ENCODE assay signal across 2 cellular contexts in the genomic region with DNA sequence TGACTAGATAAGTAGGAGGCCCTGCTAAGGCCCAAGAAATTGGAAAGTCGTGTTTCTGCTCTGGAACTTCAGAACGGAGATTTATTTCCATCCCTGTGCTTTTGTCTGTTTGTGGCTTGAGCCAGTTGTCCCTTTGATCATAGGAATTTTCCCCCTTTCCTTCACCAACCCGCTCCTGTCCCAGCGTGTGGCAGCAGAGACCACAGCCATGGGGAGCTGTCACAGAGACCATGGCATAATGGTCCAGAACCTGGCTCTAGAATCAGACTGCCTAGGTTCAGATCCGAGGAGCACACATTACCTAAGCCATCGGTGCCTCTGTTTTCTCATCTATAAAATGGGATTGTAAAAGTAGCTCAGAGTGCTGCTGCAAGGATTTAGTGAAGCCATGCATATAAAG.
TF ChIP-seq lines count a peak whose summit lies in the region.

No MANE protein-coding gene starts in this region.

TF ChIP-seq in SK-N-SH, 30 proteins besides CTCF, POLR2A, EP300 and RAD21 (continued from another document):
- TF ChIP-seq, protein P1, sequence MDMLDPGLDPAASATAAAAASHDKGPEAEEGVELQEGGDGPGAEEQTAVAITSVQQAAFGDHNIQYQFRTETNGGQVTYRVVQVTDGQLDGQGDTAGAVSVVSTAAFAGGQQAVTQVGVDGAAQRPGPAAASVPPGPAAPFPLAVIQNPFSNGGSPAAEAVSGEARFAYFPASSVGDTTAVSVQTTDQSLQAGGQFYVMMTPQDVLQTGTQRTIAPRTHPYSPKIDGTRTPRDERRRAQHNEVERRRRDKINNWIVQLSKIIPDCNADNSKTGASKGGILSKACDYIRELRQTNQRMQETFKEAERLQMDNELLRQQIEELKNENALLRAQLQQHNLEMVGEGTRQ (IDR thresholded peaks at IDR 0.05; ENCODE audit: borderline replicate concordance, low read depth, low read length), result no peak
- TF ChIP-seq FOXJ3 (CRISPR knock-in tag; IDR thresholded peaks at IDR 0.05), result no peak
- TF ChIP-seq, protein P2, sequence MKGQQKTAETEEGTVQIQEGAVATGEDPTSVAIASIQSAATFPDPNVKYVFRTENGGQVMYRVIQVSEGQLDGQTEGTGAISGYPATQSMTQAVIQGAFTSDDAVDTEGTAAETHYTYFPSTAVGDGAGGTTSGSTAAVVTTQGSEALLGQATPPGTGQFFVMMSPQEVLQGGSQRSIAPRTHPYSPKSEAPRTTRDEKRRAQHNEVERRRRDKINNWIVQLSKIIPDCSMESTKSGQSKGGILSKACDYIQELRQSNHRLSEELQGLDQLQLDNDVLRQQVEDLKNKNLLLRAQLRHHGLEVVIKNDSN (IDR thresholded peaks at IDR 0.05; ENCODE audit: borderline replicate concordance, low read depth), result no peak
- no peak for TF ChIP-seq FOSL2 (IDR thresholded peaks at IDR 0.05; ENCODE audit: borderline replicate concordance, low read depth)
- no peak for TF ChIP-seq TAF1 (IDR thresholded peaks at IDR 0.05; ENCODE audit: borderline replicate concordance, low read depth, low read length)
- TF ChIP-seq NFIC (IDR thresholded peaks at IDR 0.05; ENCODE audit: borderline replicate concordance), result no peak
- TF ChIP-seq GABPA (IDR thresholded peaks at IDR 0.05; ENCODE audit: low read depth), result no peak
- TF ChIP-seq POLR2AphosphoS5 (IDR thresholded peaks at IDR 0.05; ENCODE audit: low read depth, low read length), result no peak
- no peak for TF ChIP-seq ELF1 (IDR thresholded peaks at IDR 0.05)
- TF ChIP-seq NRF1 (IDR thresholded peaks at IDR 0.05; ENCODE audit: low read depth, low read length), result no peak
- no peak for TF ChIP-seq ZBTB33 (IDR thresholded peaks at IDR 0.05; ENCODE audit: borderline replicate concordance, low read depth)
- TF ChIP-seq RCOR1 (IDR thresholded peaks at IDR 0.05; ENCODE audit: low read length), result no peak
- TF ChIP-seq MXI1 (IDR thresholded peaks at IDR 0.05; ENCODE audit: low read depth, low read length), result no peak
- TF ChIP-seq TEAD4 (IDR thresholded peaks at IDR 0.05; ENCODE audit: borderline replicate concordance, insufficient read depth), result no peak
- no peak for TF ChIP-seq SIN3A (IDR thresholded peaks at IDR 0.05; ENCODE audit: borderline replicate concordance, low read depth, low read length)
- no peak for TF ChIP-seq JUND (IDR thresholded peaks at IDR 0.05)
- no peak for TF ChIP-seq GATA2 (CRISPR knock-in tag; IDR thresholded peaks at IDR 0.05)
- no peak for TF ChIP-seq CHD2 (IDR thresholded peaks at IDR 0.05; ENCODE audit: low read length, partially characterized antibody)
TF ChIP-seq in SK-N-SH: peak in this region for 0.

TF ChIP-seq in SK-N-SH treated with all-trans-retinoic acid at 6 μM for 48 hours, 23 proteins besides CTCF, POLR2A, EP300 and RAD21 (continued from another document):
- no peak for TF ChIP-seq PPARA (CRISPR knock-in tag; IDR thresholded peaks at IDR 0.05; ENCODE audit: borderline replicate concordance)
